In genomic region chr11:88414385-88414861, GRCh38 we compare ENCODE assay signal across 1 cellular context.
TF ChIP-seq lines count a peak whose summit lies in the region.

No MANE protein-coding gene starts in this region.

TF ChIP-seq in K562, 482 proteins besides CTCF, POLR2A, EP300 and RAD21 (continued from another document and continues in another):
- TF ChIP-seq ZNF518B (CRISPR knock-in tag; IDR thresholded peaks at IDR 0.05): no peak
- no peak for TF ChIP-seq ZBTB26 (CRISPR knock-in tag; IDR thresholded peaks at IDR 0.05)
- TF ChIP-seq SPI1 (IDR thresholded peaks at IDR 0.05; ENCODE audit: borderline replicate concordance, low read depth, low read length): peak; percentile 72
- no peak for TF ChIP-seq ZNF79 (CRISPR knock-in tag; IDR thresholded peaks at IDR 0.05; ENCODE audit: low read depth)
- no peak for TF ChIP-seq REST (CRISPR knock-in tag; IDR thresholded peaks at IDR 0.05; ENCODE audit: low read depth)
- no peak for TF ChIP-seq THAP12 (CRISPR knock-in tag; IDR thresholded peaks at IDR 0.05)
- TF ChIP-seq RBM39 (optimal IDR thresholded peaks at IDR 0.05; ENCODE audit: low read depth, low read length): no peak
- TF ChIP-seq RBFOX2 (IDR thresholded peaks at IDR 0.05; ENCODE audit: low read depth, low read length): no peak
- no peak for TF ChIP-seq NR0B1 (IDR thresholded peaks at IDR 0.05; ENCODE audit: partially characterized antibody)
- peak; percentile 20; the same call in 1 of the 2 replicates for TF ChIP-seq DPF2 (IDR thresholded peaks at IDR 0.05)
- TF ChIP-seq CBFA2T2 (conservative IDR thresholded peaks at IDR 0.05): no peak
- no peak for TF ChIP-seq TBL1XR1 (IDR thresholded peaks at IDR 0.05; ENCODE audit: low read length in 2 of 2)
- no peak for TF ChIP-seq ZNF583 (CRISPR knock-in tag; IDR thresholded peaks at IDR 0.05)
- no peak for TF ChIP-seq HNRNPLL (IDR thresholded peaks at IDR 0.05; ENCODE audit: low read depth, low read length, poor library complexity, severe bottlenecking)
- no peak for TF ChIP-seq NCOA2 (IDR thresholded peaks at IDR 0.05; ENCODE audit: partially characterized antibody in 2 of 2)
- no peak for TF ChIP-seq GABPB1 (CRISPR knock-in tag; IDR thresholded peaks at IDR 0.05)
- TF ChIP-seq ZNF57 (CRISPR knock-in tag; IDR thresholded peaks at IDR 0.05): no peak
- TF ChIP-seq ZNF431 (CRISPR knock-in tag; IDR thresholded peaks at IDR 0.05): no peak
- TF ChIP-seq NBN (IDR thresholded peaks at IDR 0.05; ENCODE audit: low read depth): no peak
- TF ChIP-seq ARID3B (CRISPR knock-in tag; IDR thresholded peaks at IDR 0.05; ENCODE audit: borderline replicate concordance): no peak
- no peak for TF ChIP-seq ETV6 (IDR thresholded peaks at IDR 0.05; ENCODE audit: borderline replicate concordance in 1 of 2, low read depth in 2 of 2, low read length in 1 of 2)
- no peak for TF ChIP-seq ETV6 (CRISPR knock-in tag; IDR thresholded peaks at IDR 0.05; ENCODE audit: borderline replicate concordance)
- TF ChIP-seq RB1 (IDR thresholded peaks at IDR 0.05; ENCODE audit: low read depth): no peak
- TF ChIP-seq CBFB (CRISPR knock-in tag; IDR thresholded peaks at IDR 0.05): no peak
- TF ChIP-seq CBX1 (IDR thresholded peaks at IDR 0.05; ENCODE audit: low read depth): no peak
- TF ChIP-seq TAF1 (IDR thresholded peaks at IDR 0.05; ENCODE audit: control insufficient read depth, extremely low read depth, insufficient read depth, low read length, severe bottlenecking): no peak
- no peak for TF ChIP-seq SP2 (IDR thresholded peaks at IDR 0.05; ENCODE audit: extremely low read depth, low read depth, low read length, poor library complexity, severe bottlenecking)
- TF ChIP-seq ARID3A (IDR thresholded peaks at IDR 0.05; ENCODE audit: borderline replicate concordance, low read depth, low read length): no peak
- TF ChIP-seq ARID4B (CRISPR knock-in tag; IDR thresholded peaks at IDR 0.05): no peak
- TF ChIP-seq ZSCAN32 (CRISPR knock-in tag; IDR thresholded peaks at IDR 0.05): no peak
- TF ChIP-seq NR2C1 (IDR thresholded peaks at IDR 0.05): no peak
- TF ChIP-seq NR2C1 (tag; IDR thresholded peaks at IDR 0.05): no peak
- no peak for TF ChIP-seq MITF (IDR thresholded peaks at IDR 0.05)
- TF ChIP-seq NELFE (IDR thresholded peaks at IDR 0.05; ENCODE audit: insufficient read depth, insufficient read length): no peak
- TF ChIP-seq TFE3 (CRISPR knock-in tag; IDR thresholded peaks at IDR 0.05): peak; percentile 55
